ENCODE assay signal across 8 cellular contexts in genomic region chr1:155744711-155745283, GRCh38. TPM values are rescaled to one million over a fixed set of nuclear protein-coding genes. Genes with fewer than 3 reads are reported as not detected.
A peak's percentile ranks its signal among the peaks of the same experiment; 100 is the strongest.
DNase-seq lines count a peak whose midpoint lies in the region; ATAC-seq and TF ChIP-seq lines count a peak whose summit lies in the region.

No MANE protein-coding gene starts in this region.

- no peaks in the 10 kb centered on the region for H3F3A ChIP-seq in PC-3 (ENCODE audit: low read length, unreplicated experiment)

- H3K36me3 Mint-ChIP-seq in Calu3 (ENCODE audit: insufficient read depth, unreplicated experiment) = peaks cover 30% of the 10 kb centered on the region

- H3K79me2 ChIP-seq in PC-3 (ENCODE audit: low read length) (no peaks in the 10 kb centered on the region), trophoblast cell (ENCODE audit: control insufficient read depth, insufficient read depth, low read length, poor library complexity) (peaks cover 2% of the 10 kb centered on the region)

- peak overlapping the region; percentile 85 for H3K27ac Mint-ChIP-seq in Calu3 (ENCODE audit: unreplicated experiment)

- H2BK12ac ChIP-seq in trophoblast cell (ENCODE audit: low read length) = no peak overlapping the region

- intact Hi-C loops in Calu3 (cut with micrococcal nuclease; ENCODE audit: unreplicated experiment) (no loop called here), PC-3 (cut with micrococcal nuclease) (loop anchor here (5.0 kb wide), 1 partner anchor 188 kb away; the partner anchor contains the start of gene KHDC4)

- H3K9me3 ChIP-seq in PC-3 (ENCODE audit: low read length) (no peaks in the 10 kb centered on the region), trophoblast cell (ENCODE audit: insufficient read depth, low read depth, low read length) (no peaks in the 10 kb centered on the region)

- H3K18ac ChIP-seq in trophoblast cell (ENCODE audit: low read length) = no peak overlapping the region

- H3K27ac ChIP-seq in PC-3 (ENCODE audit: low read length) (peak overlapping the region; percentile 37), trophoblast cell (ENCODE audit: low read depth, low read length) (peak overlapping the region; percentile 51)

- H3K27me3 Mint-ChIP-seq in Calu3 (ENCODE audit: unreplicated experiment) = no peaks in the 10 kb centered on the region

- H2AFZ ChIP-seq in PC-3 (ENCODE audit: low read length) = peak overlapping the region; percentile 77
- peak overlapping the region; percentile 79 for H2AFZ ChIP-seq in trophoblast cell (ENCODE audit: insufficient read depth, low read length, poor library complexity)

- peaks cover 3% of the 10 kb centered on the region for H3K79me1 ChIP-seq in trophoblast cell (ENCODE audit: low read length)

- H2BK120ac ChIP-seq in trophoblast cell (ENCODE audit: insufficient read depth, low read length, poor library complexity) = no peak overlapping the region

- no peaks in the 10 kb centered on the region for H3K9me3 Mint-ChIP-seq in Calu3 (ENCODE audit: low read depth, unreplicated experiment)

- TF ChIP-seq CTCF in Calu3 (IDR thresholded peaks at IDR 0.05; ENCODE audit: unreplicated experiment) = no peak
- TF ChIP-seq CTCF in PC-3 (conservative IDR thresholded peaks at IDR 0.05; ENCODE audit: low read depth, low read length) = no peak
- no peak for TF ChIP-seq CTCF in epithelial cell of proximal tubule (conservative IDR thresholded peaks at IDR 0.05; ENCODE audit: low read depth, low read length)
- no peak for TF ChIP-seq CTCF in GM10266 (IDR thresholded peaks at IDR 0.05; ENCODE audit: control insufficient read depth, insufficient read depth, low read depth, missing control alignments)

- H3K14ac ChIP-seq in trophoblast cell (ENCODE audit: low read length) = no peak overlapping the region

- POLR2A ChIA-PET in PC-3 (lab: Charles Lee; ENCODE audit: unreplicated experiment) = no interaction called here

- H3K36me3 ChIP-seq in PC-3 (ENCODE audit: low read depth, low read length) (no peaks in the 10 kb centered on the region), trophoblast cell (ENCODE audit: control insufficient read depth in 1 of 2, insufficient read depth in 2 of 2, low read length in 2 of 2) (peaks cover 10 to 18% of the 10 kb centered on the region in 2 experiments)

- CTCF ChIA-PET in Calu3 (lab: Charles Lee) (interaction anchor here (0.6 kb wide), 1 partner anchor 601 kb away, joined by 6 read pairs; no protein-coding TSS in a partner anchor), PC-3 (lab: Charles Lee) (no interaction called here)

- peak overlapping the region; percentile 80 for H3K4me2 ChIP-seq in PC-3 (ENCODE audit: low read length)
- peak overlapping the region; percentile 86 for H3K4me2 ChIP-seq in trophoblast cell (ENCODE audit: low read length)

- H3K4me1 ChIP-seq in PC-3 (ENCODE audit: insufficient read depth, low read length) (0 out of 2 replicates have a peak, but pooled peaks cover 4% of the 10 kb centered on the region), trophoblast cell (ENCODE audit: control insufficient read depth in 1 of 2, insufficient read depth in 2 of 2, low read length in 2 of 2) (no peaks in the 10 kb centered on the region)

- H2AK5ac ChIP-seq in trophoblast cell (ENCODE audit: low read length) = no peak overlapping the region

- no peak overlapping the region for H4K91ac ChIP-seq in trophoblast cell (ENCODE audit: low read depth, low read length)

- no peak overlapping the region for H2BK5ac ChIP-seq in trophoblast cell (ENCODE audit: low read depth, low read length, poor library complexity)

- no peak overlapping the region for H4K12ac ChIP-seq in trophoblast cell (ENCODE audit: low read depth, low read length)

- no peaks in the 10 kb centered on the region for H3K9me2 ChIP-seq in PC-3 (replicated peaks; ENCODE audit: low read length)

- no peak overlapping the region for H3K4ac ChIP-seq in trophoblast cell (ENCODE audit: low read depth, low read length)

- H4K20me1 ChIP-seq in PC-3 (ENCODE audit: low read length) = no peaks in the 10 kb centered on the region

- no peak overlapping the region for H3K23ac ChIP-seq in trophoblast cell (ENCODE audit: low read length)

- no peak; the same call in 1 of the 2 replicates for ATAC-seq in PC-3
- no peak for ATAC-seq in HG02938 (IDR thresholded peaks at IDR 0.05; ENCODE audit: unreplicated experiment)
- no peak for ATAC-seq in GM19395 (IDR thresholded peaks at IDR 0.05; ENCODE audit: unreplicated experiment)

- H3K4me3 ChIP-seq in PC-3 (ENCODE audit: low read length) (peak overlapping the region; percentile 70), epithelial cell of proximal tubule (ENCODE audit: low read depth, low read length) (peak overlapping the region; percentile 90), trophoblast cell (ENCODE audit: low read depth, low read length) (no peak overlapping the region)

- TSS peak; percentile 85 for BruUV-seq in Calu3 (replicated peaks; lab: Mats Ljungman, UMichigan)
- TSS peak; percentile 81 for BruUV-seq in PC-3 (replicated peaks; lab: Mats Ljungman, UMichigan)

- H3K4me1 Mint-ChIP-seq in Calu3 (ENCODE audit: low read depth, unreplicated experiment) = peaks cover 8% of the 10 kb centered on the region

- peak overlapping the region; percentile 75 for H3K9ac ChIP-seq in PC-3 (ENCODE audit: low read length)
- no peak overlapping the region for H3K9ac ChIP-seq in trophoblast cell (ENCODE audit: low read length)

- H4K8ac ChIP-seq in trophoblast cell (ENCODE audit: low read depth, low read length) = peak overlapping the region; percentile 74

- H3K4me3 Mint-ChIP-seq in Calu3 (ENCODE audit: low read depth, unreplicated experiment) = peak overlapping the region; percentile 90

- no peak for DNase-seq in Calu3
- DNase-seq in PC-3 = peak; percentile 21
- DNase-seq in epithelial cell of proximal tubule (ENCODE audit: low read depth) = no peak
- DNase-seq in trophoblast cell = no peak
- DNase-seq in NCI-H2227 (lab: John Stamatoyannopoulos, UW; ENCODE audit: unreplicated experiment) = no peak
- DNase-seq in GM10266 (ENCODE audit: extremely low spot score) = no peak

- no CpG with 5 or more reads among the region's 9 CpGs for WGBS in trophoblast cell (ENCODE audit: extremely low coverage, insufficient coverage, insufficient read length)

- H3K27me3 ChIP-seq in PC-3 (ENCODE audit: low read length) = no peaks in the 10 kb centered on the region
- H3K27me3 ChIP-seq in trophoblast cell (ENCODE audit: insufficient read depth, low read length) = no peaks in the 10 kb centered on the region

RNA-seq across cellular contexts. Expression of gene DAP3, which starts 55.9 kb away (rescaled TPM):
- total RNA-seq in Calu3 (2022) (192 and 199 TPM in 2 replicates), PC-3 (2014; rRNA removed) (144 and 163 TPM in 2 replicates), epithelial cell of proximal tubule (104 and 194 TPM in 2 replicates)
- polyA plus RNA-seq in trophoblast cell (2013) = 163 and 174 TPM in 2 replicates

RNA-seq across cellular contexts. Expression of gene YY1AP1, which starts 56.2 kb away (rescaled TPM):
- total RNA-seq in Calu3 (2022) (76.2 and 81.4 TPM in 2 replicates), PC-3 (2014; rRNA removed) (37.6 TPM in 2 replicates), epithelial cell of proximal tubule (29.3 and 30.5 TPM in 2 replicates)
- 141 and 148 TPM in 2 replicates for polyA plus RNA-seq in trophoblast cell (2013)
